1 cellular context compared by ENCODE assay signal in genomic region chr4:139176299-139177048, GRCh38.
A peak's percentile ranks its signal among the peaks of the same experiment; 100 is the strongest.
TF ChIP-seq lines count a peak whose summit lies in the region.

No MANE protein-coding gene starts in this region.

TF ChIP-seq in HepG2, 621 proteins besides CTCF, POLR2A, EP300 and RAD21 (continued from another document and continues in another):
- TF ChIP-seq ZXDC (CRISPR knock-in tag; IDR thresholded peaks at IDR 0.05) (no peak), HNF1A (IDR thresholded peaks at IDR 0.05; ENCODE audit: low read depth) (no peak), HNF1A (CRISPR knock-in tag; IDR thresholded peaks at IDR 0.05; ENCODE audit: borderline replicate concordance) (0 out of 2 replicates have a peak, but pooled peaks have one; percentile 43), HNRNPUL1 (IDR thresholded peaks at IDR 0.05; ENCODE audit: low read depth, low read length) (no peak), ASH2L (IDR thresholded peaks at IDR 0.05; ENCODE audit: insufficient read length, low read depth, low read length) (peak; percentile 72), REL (CRISPR knock-in tag; conservative IDR thresholded peaks at IDR 0.05) (no peak), SMAD9 (CRISPR knock-in tag; IDR thresholded peaks at IDR 0.05) (no peak), TEAD2 (CRISPR knock-in tag; IDR thresholded peaks at IDR 0.05) (no peak), MXD3 (CRISPR knock-in tag; IDR thresholded peaks at IDR 0.05) (no peak; the same call in none of the 2 replicates), GPBP1L1 (CRISPR knock-in tag; IDR thresholded peaks at IDR 0.05) (no peak), HMGXB3 (CRISPR knock-in tag; IDR thresholded peaks at IDR 0.05; ENCODE audit: borderline replicate concordance) (no peak), HCFC1 (IDR thresholded peaks at IDR 0.05; ENCODE audit: low read depth, low read length) (no peak), ZFP37 (CRISPR knock-in tag; IDR thresholded peaks at IDR 0.05; ENCODE audit: borderline replicate concordance) (no peak), CEBPZ (IDR thresholded peaks at IDR 0.05; ENCODE audit: low read length) (no peak), E2F5 (CRISPR knock-in tag; conservative IDR thresholded peaks at IDR 0.05) (no peak; the same call in 1 of the 2 replicates), GMEB1 (CRISPR knock-in tag; IDR thresholded peaks at IDR 0.05; ENCODE audit: borderline replicate concordance) (no peak; the same call in 1 of the 2 replicates), NKX3-1 (CRISPR knock-in tag; IDR thresholded peaks at IDR 0.05) (no peak), KLF9 (CRISPR knock-in tag; IDR thresholded peaks at IDR 0.05; ENCODE audit: low read depth) (no peak), ZBTB25 (CRISPR knock-in tag; IDR thresholded peaks at IDR 0.05) (no peak), ZNF574 (CRISPR knock-in tag; IDR thresholded peaks at IDR 0.05) (no peak; the same call in 1 of the 2 replicates), ZNF431 (CRISPR knock-in tag; IDR thresholded peaks at IDR 0.05; ENCODE audit: borderline replicate concordance, low read depth) (no peak), ZFP36 (IDR thresholded peaks at IDR 0.05; ENCODE audit: borderline replicate concordance, low read depth, low read length, partially characterized antibody) (no peak), ZNF557 (CRISPR knock-in tag; IDR thresholded peaks at IDR 0.05) (no peak), FIP1L1 (IDR thresholded peaks at IDR 0.05; ENCODE audit: borderline replicate concordance, insufficient read depth, low read depth, low read length) (no peak)
